ENCODE assay signal across 8 cellular contexts in genomic region chr3:15268033-15268631, GRCh38.
DNase-seq lines count a peak whose midpoint lies in the region; ATAC-seq and TF ChIP-seq lines count a peak whose summit lies in the region.

No MANE protein-coding gene starts in this region.

- no peak overlapping the region for H2AFZ ChIP-seq in GM23338

- H3K36me3 ChIP-seq in GM23338 (ENCODE audit: insufficient read depth) (no peaks in the 10 kb centered on the region), aorta (ENCODE audit: control insufficient read depth in 1 of 2, insufficient read depth in 2 of 2, low read length in 1 of 2) (no peaks in the 10 kb centered on the region)

- peaks cover 3% of the 10 kb centered on the region for H3K27me3 Mint-ChIP-seq in GM23338 (ENCODE audit: insufficient read depth, low read depth, poor library complexity)
- no peaks in the 10 kb centered on the region for H3K27me3 Mint-ChIP-seq in T-helper 2 cell treated with Interferon-gamma antibody and Interleukin-4, amounts not matched to agents 5 μg/mL and 100 μg/mL, for 36 hours (ENCODE audit: low read depth)

- no peaks in the 10 kb centered on the region for H3K9me2 ChIP-seq in GM23338 (ENCODE audit: insufficient read depth)

- no peaks in the 10 kb centered on the region for H3F3A ChIP-seq in GM23338 (replicated peaks; ENCODE audit: low read depth)

- DNase-seq in COLO829 (ENCODE audit: low spot score) (peak; percentile 40), GM23338 (ENCODE audit: low spot score) (peak; percentile 95), NCI-H1694 (lab: John Stamatoyannopoulos, UW) (peak; percentile 26), amniotic stem cell (lab: John Stamatoyannopoulos, UW) (peak; percentile 68), left ventricle myocardium superior (peak; percentile 92), retinal pigment epithelial cell (ENCODE audit: low read depth) (peak; percentile 67), aorta (peak; percentile 92 to 95)
- peak; percentile 77 for DNase-seq in T-helper 2 cell treated with Interferon-gamma antibody and Interleukin-4, amounts not matched to agents 5 μg/mL and 100 μg/mL, for 36 hours (ENCODE audit: low spot score)

- no peaks in the 10 kb centered on the region for H3K27me3 ChIP-seq in GM23338 (ENCODE audit: insufficient read depth)
- H3K27me3 ChIP-seq in aorta (ENCODE audit: control insufficient read depth in 1 of 2, insufficient read depth in 2 of 2, low read length in 1 of 2), result no peaks in the 10 kb centered on the region

- TF ChIP-seq CTCF in GM23338 (conservative IDR thresholded peaks at IDR 0.05; ENCODE audit: low read depth in 2 of 2) (peak; percentile 98 to 99), retinal pigment epithelial cell (conservative IDR thresholded peaks at IDR 0.05; ENCODE audit: low read depth, low read length) (peak; percentile 99)

- ATAC-seq in GM23338, result peak; percentile 92
- peak; percentile 78 for ATAC-seq in left ventricle myocardium superior
- ATAC-seq in aorta (ENCODE audit: low FRiP score), result peak; percentile 88

- no peaks in the 10 kb centered on the region for H3K9me3 ChIP-seq in aorta (ENCODE audit: control insufficient read depth, low read length)

- H3K79me2 ChIP-seq in GM23338 (replicated peaks; ENCODE audit: insufficient read depth), result no peaks in the 10 kb centered on the region; the same call in 1 of the 2 replicates

- H3K9me3 Mint-ChIP-seq in GM23338, result no peaks in the 10 kb centered on the region
- no peaks in the 10 kb centered on the region for H3K9me3 Mint-ChIP-seq in T-helper 2 cell treated with Interferon-gamma antibody and Interleukin-4, amounts not matched to agents 5 μg/mL and 100 μg/mL, for 36 hours

- 23 to 29% methylated on average over 15 of the region's 15 CpGs for WGBS in aorta, 2 donors

- no peaks in the 10 kb centered on the region for H3K36me3 Mint-ChIP-seq in GM23338 (ENCODE audit: low read depth)
- peaks cover 15% of the 10 kb centered on the region for H3K36me3 Mint-ChIP-seq in T-helper 2 cell treated with Interferon-gamma antibody and Interleukin-4, amounts not matched to agents 5 μg/mL and 100 μg/mL, for 36 hours (ENCODE audit: low read depth)

- no peak overlapping the region for H3K27ac ChIP-seq in GM23338 (ENCODE audit: low read depth)
- H3K27ac ChIP-seq in aorta (ENCODE audit: low read depth in 1 of 2, low read length in 2 of 2), result no peak overlapping the region

- H3K4me3 ChIP-seq in GM23338 (no peak overlapping the region), retinal pigment epithelial cell (ENCODE audit: low read length) (no peak overlapping the region), aorta (ENCODE audit: low read length in 2 of 2) (no peak overlapping the region)

- H3K4me1 Mint-ChIP-seq in GM23338, result 0 out of 3 replicates have a peak, but pooled peaks cover 2% of the 10 kb centered on the region
- H3K4me1 Mint-ChIP-seq in T-helper 2 cell treated with Interferon-gamma antibody and Interleukin-4, amounts not matched to agents 5 μg/mL and 100 μg/mL, for 36 hours (ENCODE audit: low read depth), result peaks cover 45% of the 10 kb centered on the region

- intact Hi-C loops in left ventricle myocardium superior (cut with micrococcal nuclease) (loop anchor here (5.0 to 10.0 kb wide), 2 partner anchors 64 to 137 kb away; partner anchors contain the start of gene SH3BP5), aorta (cut with DNase I) (loop anchor here (1.0 kb wide), 3 partner anchors 62 to 110 kb away; partner anchors contain the start of gene SH3BP5 (in 1 of the 2))

- H3K4me1 ChIP-seq in GM23338 (ENCODE audit: insufficient read depth) (no peaks in the 10 kb centered on the region; the same call in 1 of the 2 replicates), aorta (ENCODE audit: control insufficient read depth in 1 of 2, insufficient read depth in 2 of 2, low read length in 2 of 2) (no peaks in the 10 kb centered on the region)

- H3K4me3 Mint-ChIP-seq in GM23338, result no peak overlapping the region
- H3K4me3 Mint-ChIP-seq in T-helper 2 cell treated with Interferon-gamma antibody and Interleukin-4, amounts not matched to agents 5 μg/mL and 100 μg/mL, for 36 hours, result peak overlapping the region; percentile 12

- H4K20me1 ChIP-seq in GM23338 (replicated peaks; ENCODE audit: insufficient read depth), result no peaks in the 10 kb centered on the region

- H3K4me2 ChIP-seq in GM23338, result no peak overlapping the region

- no peak overlapping the region for H3K27ac Mint-ChIP-seq in GM23338
- H3K27ac Mint-ChIP-seq in T-helper 2 cell treated with Interferon-gamma antibody and Interleukin-4, amounts not matched to agents 5 μg/mL and 100 μg/mL, for 36 hours, result peak overlapping the region; percentile 7

TF ChIP-seq in GM23338, 12 proteins besides CTCF, POLR2A, EP300 and RAD21 (continues in another document):
- TF ChIP-seq STAT1 (IDR thresholded peaks at IDR 0.05; ENCODE audit: unreplicated experiment) (no peak), EZH2 (IDR thresholded peaks at IDR 0.05; ENCODE audit: low read depth, unreplicated experiment) (no peak), ZNF114 (CRISPR knock-in tag; IDR thresholded peaks at IDR 0.05) (no peak), ZNF331 (CRISPR knock-in tag; IDR thresholded peaks at IDR 0.05; ENCODE audit: low read depth) (no peak), ETS1 (IDR thresholded peaks at IDR 0.05) (no peak), CREB1 (CRISPR knock-in tag; IDR thresholded peaks at IDR 0.05; ENCODE audit: low read depth) (no peak), JUNB (IDR thresholded peaks at IDR 0.05; ENCODE audit: unreplicated experiment) (no peak), NANOG (IDR thresholded peaks at IDR 0.05; ENCODE audit: borderline replicate concordance) (no peak), POLR2AphosphoS5 (IDR thresholded peaks at IDR 0.05; ENCODE audit: low read depth) (no peak), REST (IDR thresholded peaks at IDR 0.05; ENCODE audit: unreplicated experiment) (no peak), EZH2phosphoT487 (IDR thresholded peaks at IDR 0.05; ENCODE audit: unreplicated experiment) (no peak)

Comparison
In these comparisons a context has a peak if more than half of its experiments do, and no peak if none do; other contexts are left out.
1. DNase-seq: peak in every context shown above with its lines; median percentile 95 in GM23338; 94 in aorta; 92 in left ventricle myocardium superior; 77 in T-helper 2 cell treated with Interferon-gamma antibody and Interleukin-4, amounts not matched to agents 5 μg/mL and 100 μg/mL, for 36 hours; 68 in amniotic stem cell; 67 in retinal pigment epithelial cell; 40 in COLO829; 26 in NCI-H1694.